ENCODE assay signal across 8 cellular contexts in the genomic region with DNA sequence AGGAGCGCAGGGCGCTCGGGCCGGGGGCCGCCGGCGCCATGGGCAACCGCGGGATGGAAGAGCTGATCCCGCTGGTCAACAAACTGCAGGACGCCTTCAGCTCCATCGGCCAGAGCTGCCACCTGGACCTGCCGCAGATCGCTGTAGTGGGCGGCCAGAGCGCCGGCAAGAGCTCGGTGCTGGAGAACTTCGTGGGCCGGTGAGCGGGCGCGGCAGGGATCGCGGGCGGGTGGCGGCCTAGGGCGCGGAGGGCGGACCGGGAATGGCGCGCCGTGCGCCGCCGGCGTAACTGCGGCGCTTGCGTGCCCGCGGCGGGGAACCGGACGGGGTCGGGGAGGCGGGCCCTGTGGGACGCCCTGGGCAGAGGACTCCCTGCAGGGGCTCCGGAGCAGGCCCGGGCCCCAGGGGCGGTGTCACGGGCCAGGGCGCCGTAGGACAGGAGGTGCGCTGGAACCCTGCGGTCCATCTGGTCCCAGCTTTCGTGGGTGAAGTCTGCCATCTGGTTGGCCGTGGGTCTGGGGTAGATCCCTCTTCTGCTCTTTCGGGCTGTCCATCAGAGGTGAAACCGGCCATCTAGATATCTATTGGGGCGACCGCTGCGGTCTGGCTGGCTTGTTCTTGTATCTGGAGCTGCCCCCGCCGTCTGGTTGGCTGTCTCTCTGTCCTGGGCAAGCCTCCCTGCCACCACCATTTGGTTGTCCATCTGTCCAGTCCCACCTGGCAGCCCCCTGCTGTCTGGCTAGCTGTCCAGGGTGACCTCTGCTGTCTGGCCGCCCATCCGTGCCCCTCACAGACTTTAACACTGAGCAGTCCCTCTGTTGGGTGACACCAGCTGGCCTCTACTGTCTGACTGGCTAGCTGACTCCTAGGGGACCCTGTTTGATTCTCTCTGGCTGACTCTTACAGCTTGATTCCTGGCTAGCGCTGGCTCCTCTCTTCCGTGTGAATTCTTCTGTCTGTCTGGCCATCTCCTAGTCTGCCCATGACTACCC. TPM values are rescaled to one million over a fixed set of nuclear protein-coding genes. Genes with fewer than 3 reads are reported as not detected.
DNase-seq lines count a peak whose midpoint lies in the region; ATAC-seq lines count a peak whose summit lies in the region.

No MANE protein-coding gene starts in this region.

- H3K4me1 ChIP-seq in thymus (ENCODE audit: control insufficient read depth, insufficient read depth, low read length): peaks cover 25% of the 10 kb centered on the region

- peak overlapping the region; percentile 90 to 97 (median 96) for H3K4me3 Mint-ChIP-seq in naive B cell

- H3K4me1 Mint-ChIP-seq in naive B cell: peaks cover 38 to 58% (median 49%) of the 10 kb centered on the region in 3 donors

- H3K36me3 Mint-ChIP-seq in naive B cell: no peaks in the 10 kb centered on the region

- no peaks in the 10 kb centered on the region for H3K27me3 ChIP-seq in thymus (ENCODE audit: control insufficient read depth, insufficient read depth)

- WGBS in thymus: 2% methylated on average over 70 of the region's 70 CpGs

- H3K9me3 ChIP-seq in thymus (ENCODE audit: control insufficient read depth): no peaks in the 10 kb centered on the region

- no peaks in the 10 kb centered on the region for H3K9me3 Mint-ChIP-seq in naive B cell

- peaks cover 12% of the 10 kb centered on the region for H3K36me3 ChIP-seq in thymus (ENCODE audit: control insufficient read depth, insufficient read depth)

- ATAC-seq in GM21723 (IDR thresholded peaks at IDR 0.05; ENCODE audit: unreplicated experiment): peak; percentile 32
- peak; percentile 33 for ATAC-seq in esophagus mucosa
- peak; percentile 6 to 12 for ATAC-seq in naive B cell (ENCODE audit: low read depth in 2 of 2)

- no peaks in the 10 kb centered on the region for H3K27me3 Mint-ChIP-seq in naive B cell

- DNase-seq in Daoy (ENCODE audit: low read depth): peak; percentile 61
- DNase-seq in MV-4-11 (lab: John Stamatoyannopoulos, UW): peak; percentile 27
- peak; percentile 60 for DNase-seq in activated T-cell treated with anti-CD3 and anti-CD28 coated beads for 48 hours (ENCODE audit: low read depth)
- no peak for DNase-seq in naive B cell
- DNase-seq in H4 (ENCODE audit: low spot score): no peak

- H3K4me3 ChIP-seq in thymus (ENCODE audit: low read length): peak overlapping the region; percentile 100

- H3K27ac ChIP-seq in thymus (ENCODE audit: low read depth): peak overlapping the region; percentile 89

- H3K27ac Mint-ChIP-seq in naive B cell: peak overlapping the region; percentile 81 to 96 (median 92)

RNA-seq across cellular contexts. Expression of gene DNM2, which starts 0.6 kb away (rescaled TPM):
- 41.2 and 52.8 TPM in 2 replicates for total RNA-seq in Daoy (2014; rRNA removed; shearing (Covaris generic))
- total RNA-seq in esophagus mucosa: 79.8 TPM
- 100 to 1,000 TPM in 1 of 6 donors, 10 to 100 TPM in 5; 53.6 to 111 (median 63.0) TPM for polyA plus RNA-seq in naive B cell (ENCODE audit: low read depth in 6 of 6)
- polyA plus RNA-seq in thymus: 102 TPM
- 24.3 and 31.0 TPM in 2 replicates for total RNA-seq in H4 (2014; rRNA removed; shearing (Covaris generic))

RNA-seq across cellular contexts. Expression of gene QTRT1, which starts 17.3 kb away (rescaled TPM):
- 37.1 and 42.3 TPM in 2 replicates for total RNA-seq in Daoy (2014; rRNA removed; shearing (Covaris generic))
- total RNA-seq in esophagus mucosa: 30.5 TPM
- 10 to 100 TPM; 39.0 to 82.5 (median 46.2) TPM for polyA plus RNA-seq in naive B cell (ENCODE audit: low read depth in 6 of 6)
- polyA plus RNA-seq in thymus: 72.1 TPM
- total RNA-seq in H4 (2014; rRNA removed; shearing (Covaris generic)): 21.4 and 29.6 TPM in 2 replicates

Comparison
In these comparisons a context has a peak if more than half of its experiments do, and no peak if none do; other contexts are left out.
1. DNase-seq: peak in Daoy (single experiment), MV-4-11 (single experiment) and activated T-cell treated with anti-CD3 and anti-CD28 coated beads for 48 hours (single experiment); none in naive B cell (single experiment) and H4 (single experiment).
2. Peak in every context shown above with its lines, with median percentiles within 50 percentile points of each other: ATAC-seq.